12 cellular contexts compared by ENCODE assay signal in genomic region chr12:68319988-68320623, GRCh38. TPM values are rescaled to one million over a fixed set of nuclear protein-coding genes. Genes with fewer than 3 reads are reported as not detected.
DNase-seq lines count a peak whose midpoint lies in the region; ATAC-seq, FAIRE-seq and TF ChIP-seq lines count a peak whose summit lies in the region.
"Had no signal": no experiment of that assay in that cellular context is flagged by ENCODE, and none has a peak within 500 bp of the region (broad histone marks: within the 10 kb centered on the region; RNA-seq: fewer than 3 reads in every experiment).

No MANE protein-coding gene starts in this region.

- FAIRE-seq in GM19239 (lab: Jason Lieb, UNC), result no peak

- H3K4me1 ChIP-seq in mucosa of descending colon (ENCODE audit: low read depth) (no peaks in the 10 kb centered on the region), vagina (no peaks in the 10 kb centered on the region)
- H3K4me1 ChIP-seq: parathyroid adenoma had no signal

- POLR2A ChIA-PET in activated CD8-positive, alpha-beta T cell treated with anti-CD3 and anti-CD28 coated beads for 36 hours (lab: Charles Lee), result interaction anchor here (0.9 to 1.2 kb wide), 2 partner anchors 29 to 487 kb away, joined by 3 to 4 read pairs; no protein-coding TSS in a partner anchor
- POLR2A ChIA-PET in activated CD8-positive, alpha-beta T cell treated with anti-CD3 and anti-CD28 coated beads, Interleukin-2, amount 10 ng/mL, durations not matched to agents 7 days and 5 days (lab: Charles Lee), result interaction anchor here (0.7 kb wide), 1 partner anchor 487 kb away, joined by 3 read pairs; no protein-coding TSS in a partner anchor

- H3K9me3 ChIP-seq in mucosa of descending colon (no peaks in the 10 kb centered on the region), vagina (no peaks in the 10 kb centered on the region)

- no peaks in the 10 kb centered on the region for H3K27me3 ChIP-seq in vagina

- no peaks in the 10 kb centered on the region for H3K36me3 ChIP-seq in mucosa of descending colon (ENCODE audit: low read depth)
- H3K36me3 ChIP-seq in vagina, result peaks cover 0 to 8% of the 10 kb centered on the region in 2 donors

- CTCF ChIA-PET in activated CD8-positive, alpha-beta T cell treated with anti-CD3 and anti-CD28 coated beads for 36 hours (lab: Charles Lee), result interaction anchor here (1.0 to 5.9 kb wide), 4 partner anchors 19 to 280 kb away, joined by 3 to 67 read pairs (median 9); no protein-coding TSS in a partner anchor
- CTCF ChIA-PET in activated CD8-positive, alpha-beta T cell treated with anti-CD3 and anti-CD28 coated beads, Interleukin-2, amount 10 ng/mL, durations not matched to agents 7 days and 5 days (lab: Charles Lee), result interaction anchor here (1.0 to 3.3 kb wide), 7 partner anchors 11 to 280 kb away, joined by 3 to 44 read pairs (median 4); partner anchors contain the start of gene IL26

- H3K36me3 Mint-ChIP-seq in activated CD8-positive, alpha-beta T cell treated with anti-CD3 and anti-CD28 coated beads for 36 hours (ENCODE audit: low read depth), result peaks cover 2% of the 10 kb centered on the region
- peaks cover 12% of the 10 kb centered on the region for H3K36me3 Mint-ChIP-seq in activated CD8-positive, alpha-beta T cell treated with anti-CD3 and anti-CD28 coated beads, Interleukin-2, amount 10 ng/mL, durations not matched to agents 7 days and 5 days (ENCODE audit: low read depth)

- no peak for ATAC-seq in activated CD8-positive, alpha-beta T cell treated with anti-CD3 and anti-CD28 coated beads for 36 hours
- no peak for ATAC-seq in activated CD8-positive, alpha-beta T cell treated with anti-CD3 and anti-CD28 coated beads, Interleukin-2, amount 10 ng/mL, durations not matched to agents 7 days and 5 days
- ATAC-seq in mucosa of descending colon, result peak; percentile 34

- H3K27ac ChIP-seq in vagina, result peak overlapping the region; percentile 60
- H3K27ac ChIP-seq: parathyroid adenoma, PC-9 had no signal

- TF ChIP-seq POLR2A in vagina (IDR thresholded peaks at IDR 0.05), result no peak

- H3K4me3 Mint-ChIP-seq in activated CD8-positive, alpha-beta T cell treated with anti-CD3 and anti-CD28 coated beads for 36 hours, result no peak overlapping the region
- no peak overlapping the region for H3K4me3 Mint-ChIP-seq in activated CD8-positive, alpha-beta T cell treated with anti-CD3 and anti-CD28 coated beads, Interleukin-2, amount 10 ng/mL, durations not matched to agents 7 days and 5 days

- peak overlapping the region; percentile 63 for H3K27ac Mint-ChIP-seq in activated CD8-positive, alpha-beta T cell treated with anti-CD3 and anti-CD28 coated beads for 36 hours
- no peak overlapping the region for H3K27ac Mint-ChIP-seq in activated CD8-positive, alpha-beta T cell treated with anti-CD3 and anti-CD28 coated beads, Interleukin-2, amount 10 ng/mL, durations not matched to agents 7 days and 5 days

- no peak for DNase-seq in activated CD8-positive, alpha-beta T cell treated with anti-CD3 and anti-CD28 coated beads for 36 hours
- no peak for DNase-seq in activated CD8-positive, alpha-beta T cell treated with anti-CD3 and anti-CD28 coated beads, Interleukin-2, amount 10 ng/mL, durations not matched to agents 7 days and 5 days
- peak; percentile 56 for DNase-seq in fibroblast of gingiva (ENCODE audit: low read depth)
- peak in 1 of 3 donors; percentile 21 for DNase-seq in mucosa of descending colon
- no peak for DNase-seq in vagina (ENCODE audit: extremely low spot score in 2 of 2)
- DNase-seq in GF-D8 (lab: John Stamatoyannopoulos, UW), result no peak
- no peak for DNase-seq in AG08396 (ENCODE audit: low spot score)
- no peak for DNase-seq in GM19239 (ENCODE audit: insufficient read length, low spot score)
- DNase-seq: NCI-H1930, PC-9 had no signal

- no peaks in the 10 kb centered on the region for H3K27me3 Mint-ChIP-seq in activated CD8-positive, alpha-beta T cell treated with anti-CD3 and anti-CD28 coated beads for 36 hours
- H3K27me3 Mint-ChIP-seq in activated CD8-positive, alpha-beta T cell treated with anti-CD3 and anti-CD28 coated beads, Interleukin-2, amount 10 ng/mL, durations not matched to agents 7 days and 5 days (ENCODE audit: low read depth), result no peaks in the 10 kb centered on the region

- intact Hi-C loops in activated CD8-positive, alpha-beta T cell treated with anti-CD3 and anti-CD28 coated beads for 36 hours (cut with micrococcal nuclease), result loop anchor here (5.0 kb wide), 1 partner anchor 278 kb away; no protein-coding TSS in a partner anchor
- intact Hi-C loops in mucosa of descending colon (cut with DNase I, micrococcal nuclease), result loop anchor here (5.0 kb wide), 1 partner anchor 98 kb away; no protein-coding TSS in a partner anchor
- intact Hi-C loops in vagina (cut with DNase I), result loop anchor here (10.0 kb wide), 1 partner anchor 95 kb away; the partner anchor contains the start of gene IL26

- H3K4me1 Mint-ChIP-seq in activated CD8-positive, alpha-beta T cell treated with anti-CD3 and anti-CD28 coated beads for 36 hours (ENCODE audit: low read depth), result no peaks in the 10 kb centered on the region
- H3K4me1 Mint-ChIP-seq in activated CD8-positive, alpha-beta T cell treated with anti-CD3 and anti-CD28 coated beads, Interleukin-2, amount 10 ng/mL, durations not matched to agents 7 days and 5 days (ENCODE audit: low read depth), result no peaks in the 10 kb centered on the region

- no peak for TF ChIP-seq CTCF in activated CD8-positive, alpha-beta T cell treated with anti-CD3 and anti-CD28 coated beads for 36 hours (IDR thresholded peaks at IDR 0.05)
- TF ChIP-seq CTCF in mucosa of descending colon (IDR thresholded peaks at IDR 0.05), result no peak
- no peak for TF ChIP-seq CTCF in vagina (IDR thresholded peaks at IDR 0.05)

- no peaks in the 10 kb centered on the region for H3K9me3 Mint-ChIP-seq in activated CD8-positive, alpha-beta T cell treated with anti-CD3 and anti-CD28 coated beads for 36 hours
- no peaks in the 10 kb centered on the region for H3K9me3 Mint-ChIP-seq in activated CD8-positive, alpha-beta T cell treated with anti-CD3 and anti-CD28 coated beads, Interleukin-2, amount 10 ng/mL, durations not matched to agents 7 days and 5 days (ENCODE audit: insufficient read depth)

- no peak overlapping the region for H3K4me3 ChIP-seq in mucosa of descending colon
- peak overlapping the region in 1 of 2 donors; percentile 2 for H3K4me3 ChIP-seq in vagina
- H3K4me3 ChIP-seq: coronary artery, PC-9 had no signal

RNA-seq across cellular contexts. Expression of gene MDM1, which starts 12.1 kb away (rescaled TPM):
- total RNA-seq in activated CD8-positive, alpha-beta T cell treated with anti-CD3 and anti-CD28 coated beads for 36 hours, result 10 to 100 TPM; 15.4 to 17.9 TPM
- total RNA-seq in activated CD8-positive, alpha-beta T cell treated with anti-CD3 and anti-CD28 coated beads, Interleukin-2, amount 10 ng/mL, durations not matched to agents 7 days and 5 days, result 10 to 100 TPM; 25.0 to 28.9 TPM
- total RNA-seq in mucosa of descending colon, result 10 to 100 TPM in 2 of 3 donors, 1 to 10 TPM in 1; 7.1 to 70.9 (median 11.5) TPM
- total RNA-seq in vagina, result 30.0 TPM
